ENCODE assay signal across 8 cellular contexts in genomic region chr18:49561377-49562193, GRCh38. TPM values are rescaled to one million over a fixed set of nuclear protein-coding genes. Genes with fewer than 3 reads are reported as not detected.
DNase-seq lines count a peak whose midpoint lies in the region; ATAC-seq and TF ChIP-seq lines count a peak whose summit lies in the region.

Gene LIPG (plus strand): TSS chr18:49562057. CDS start chr18:49562309, 252 bp downstream.

- peak; percentile 82 to 84 for DNase-seq in Caco-2
- peak; percentile 64 for DNase-seq in NCI-H1048 (lab: John Stamatoyannopoulos, UW)
- DNase-seq in T-helper 1 cell: peak in 3 of 5 donors; percentile 3 to 45 (median 9)
- peak; percentile 48 for DNase-seq in cerebellar cortex (ENCODE audit: low spot score)
- peak; percentile 97 for DNase-seq in left kidney (ENCODE audit: low read depth, low spot score)
- peak; percentile 28 to 37 for DNase-seq in stimulated activated CD4-positive, alpha-beta T cell treated with anti-CD3 and anti-CD28 coated beads, Interleukin-2, amount 100 ng/mL, for 48 hours
- no peak for DNase-seq in NK-92 treated with Interleukin-12 subunit alpha and Interleukin-12 subunit beta, amount 100 ng/mL, for 24 hours (lab: John Stamatoyannopoulos, UW)

- H3K4me1 Mint-ChIP-seq in Caco-2 (ENCODE audit: low read depth, unreplicated experiment): no peaks in the 10 kb centered on the region

- no peaks in the 10 kb centered on the region for H3K9me3 Mint-ChIP-seq in Caco-2 (ENCODE audit: unreplicated experiment)

- H3K27ac Mint-ChIP-seq in Caco-2 (ENCODE audit: unreplicated experiment): peak within 1 kb of the TSS; percentile 92

- no peaks in the 10 kb centered on the region for H3K4me1 ChIP-seq in Caco-2

- peaks cover 35% of the 10 kb centered on the region for H3K36me3 Mint-ChIP-seq in Caco-2 (ENCODE audit: insufficient read depth, unreplicated experiment)

- H3K4me3 Mint-ChIP-seq in Caco-2 (ENCODE audit: unreplicated experiment): peak within 1 kb of the TSS; percentile 98

- no peaks in the 10 kb centered on the region for H3K27me3 ChIP-seq in Caco-2 (replicated peaks; ENCODE audit: control insufficient read depth, insufficient read depth, low read length)

- TSS peak; percentile 68 for BruUV-seq in Caco-2 (replicated peaks; lab: Mats Ljungman, UMichigan)

- peak within 1 kb of the TSS; percentile 56 for H3K4me3 ChIP-seq in Caco-2 (ENCODE audit: low read depth, low read length)

- no peaks in the 10 kb centered on the region for H3K27me3 Mint-ChIP-seq in Caco-2 (ENCODE audit: insufficient read depth, unreplicated experiment)

- H3K36me3 ChIP-seq in Caco-2 (ENCODE audit: control insufficient read depth, insufficient read depth, low read length): no peaks in the 10 kb centered on the region

- H3K9me3 ChIP-seq in Caco-2: no peaks in the 10 kb centered on the region

- intact Hi-C loops in Caco-2 (cut with micrococcal nuclease; ENCODE audit: unreplicated experiment): loop anchor here (2.0 to 5.0 kb wide), 5 partner anchors 34 to 297 kb away; no protein-coding TSS in a partner anchor

- no peak for TF ChIP-seq CTCF in Caco-2 (IDR thresholded peaks at IDR 0.05; ENCODE audit: insufficient read depth in 1 of 2, low read depth in 1 of 2, low read length in 1 of 2, severe bottlenecking in 1 of 2, unreplicated experiment in 1 of 2)

- peak; percentile 61 for ATAC-seq in GM21576 (IDR thresholded peaks at IDR 0.05; ENCODE audit: unreplicated experiment)

- CTCF ChIA-PET in Caco-2 (lab: Charles Lee): interaction anchor here (0.8 to 1.0 kb wide), 2 partner anchors 169 to 205 kb away, joined by 3 read pairs; no protein-coding TSS in a partner anchor

- POLR2A ChIA-PET in Caco-2 (lab: Charles Lee): interaction anchor here (0.6 to 0.7 kb wide), 2 partner anchors 85 to 165 kb away, joined by 3 read pairs; no protein-coding TSS in a partner anchor

RNA-seq across cellular contexts. Expression of gene LIPG, which starts in this region (rescaled TPM):
- total RNA-seq in Caco-2 (2022): 86.7 and 87.5 TPM in 2 replicates
